ENCODE assay signal across 16 cellular contexts in genomic region chr1:33165209-33165608, GRCh38. TPM values are rescaled to one million over a fixed set of nuclear protein-coding genes. Genes with fewer than 3 reads are reported as not detected.
A peak's percentile ranks its signal among the peaks of the same experiment; 100 is the strongest.
DNase-seq lines count a peak whose midpoint lies in the region; ATAC-seq, FAIRE-seq and TF ChIP-seq lines count a peak whose summit lies in the region.
"Had no signal": no experiment of that assay in that cellular context is flagged by ENCODE, and none has a peak within 500 bp of the region (broad histone marks: within the 10 kb centered on the region; RNA-seq: fewer than 3 reads in every experiment).

No MANE protein-coding gene starts in this region.

- no peak overlapping the region for H2AK5ac ChIP-seq in H9 (ENCODE audit: insufficient read length, low read length)

- H2BK20ac ChIP-seq in H9 (ENCODE audit: low read depth, low read length, poor library complexity, severe bottlenecking) = no peak overlapping the region

- TF ChIP-seq POLR2A in K562 (conservative IDR thresholded peaks at IDR 0.05) = no peak

- H4K20me1 ChIP-seq in H9 (ENCODE audit: control insufficient read depth, insufficient read depth, insufficient read length) (no peaks in the 10 kb centered on the region), K562 (replicated peaks; ENCODE audit: control insufficient read depth, insufficient read depth, low read length) (peaks cover 10% of the 10 kb centered on the region; the same call in 1 of the 2 replicates), osteoblast (ENCODE audit: insufficient read depth, low read length) (no peaks in the 10 kb centered on the region), OCI-LY7 (ENCODE audit: insufficient read depth, low read length) (no peaks in the 10 kb centered on the region)

- H4K91ac ChIP-seq in H9 (ENCODE audit: insufficient read length, low read depth, low read length) = no peak overlapping the region

- BruUV-seq in K562 (replicated peaks; lab: Mats Ljungman, UMichigan) (no TSS peak), OCI-LY7 (replicated peaks; lab: Mats Ljungman, UMichigan) (no TSS peak)

- H3K18ac ChIP-seq in H9 (ENCODE audit: insufficient read length, low read depth, low read length) = peak overlapping the region; percentile 21

- FAIRE-seq in K562 (lab: Jason Lieb, UNC) = no peak
- FAIRE-seq: HepG2 had no signal

- no CpG with 5 or more reads among the region's 21 CpGs for WGBS in H9 (ENCODE audit: extremely low coverage, insufficient read length, low lambda C conversion rate)
- WGBS in K562 (ENCODE audit: insufficient coverage, low coverage, missing lambda C conversion rate) = 5% methylated on average over 17 of the region's 21 CpGs

- H3K4me3 ChIP-seq in K562 (no peak overlapping the region), osteoblast (ENCODE audit: insufficient read depth, low read length) (no peak overlapping the region), OCI-LY7 (ENCODE audit: low read depth, low read length, poor library complexity, severe bottlenecking) (no peak overlapping the region), BE2C (ENCODE audit: low read depth, low read length) (no peak overlapping the region)
- H3K4me3 ChIP-seq: Peyer's patch had no signal

- H3K56ac ChIP-seq in H9 (ENCODE audit: insufficient read length, low read depth, low read length) = no peak overlapping the region

- peak; percentile 93 for DNase-seq in H9
- DNase-seq in K562 (ENCODE audit: extremely low read depth in 1 of 4, low spot score in 3 of 4) = peak; percentile 76 to 96 (median 92)
- DNase-seq in iPS-NIHi7 (ENCODE audit: extremely low spot score) = peak; percentile 90
- peak; percentile 41 for DNase-seq in osteoblast (ENCODE audit: insufficient read length, low spot score, missing footprints)
- no peak for DNase-seq in OCI-LY7 (ENCODE audit: low spot score)
- DNase-seq in hippocampal formation (lab: John Stamatoyannopoulos, UW) = no peak
- DNase-seq in BE2C = no peak
- DNase-seq in NCI-H345 (lab: John Stamatoyannopoulos, UW) = no peak
- DNase-seq: NCI-H1048, NCI-H1436 treated with DMSO at 0.1 percent for 48 hours, NCI-H2081, NCI-H510A treated with DMSO at 0.1 percent for 48 hours, Peyer's patch had no signal

- H3K23me2 ChIP-seq in H9 (ENCODE audit: insufficient read length, low read depth, low read length, poor library complexity, severe bottlenecking) = no peaks in the 10 kb centered on the region

- intact Hi-C loops in K562 (cut with micrococcal nuclease) = no loop called here
- intact Hi-C loops in OCI-LY7 (cut with micrococcal nuclease; ENCODE audit: unreplicated experiment) = no loop called here

- H3K4me1 ChIP-seq in H9 (ENCODE audit: insufficient read depth, low read length) (peaks cover 2% of the 10 kb centered on the region; the same call in 1 of the 2 replicates), K562 (replicated peaks in 1 of 2; ENCODE audit: control insufficient read depth in 2 of 2, insufficient read depth in 2 of 2, low read length in 2 of 2) (peaks cover 2 to 13% of the 10 kb centered on the region in 2 experiments; a peak in 3 of 5 replicates), osteoblast (ENCODE audit: insufficient read depth, low read length) (peaks cover 27% of the 10 kb centered on the region), OCI-LY7 (ENCODE audit: insufficient read depth, low read length, poor library complexity, severe bottlenecking) (no peaks in the 10 kb centered on the region), BE2C (peaks cover 5% of the 10 kb centered on the region)

- peaks cover 0 to 2% of the 10 kb centered on the region in 2 experiments; a peak in 1 of 5 replicates for H3K9me3 Mint-ChIP-seq in H9

- no peak overlapping the region for H3K27ac ChIP-seq in H9 (ENCODE audit: insufficient read length, low read depth, low read length)
- H3K27ac ChIP-seq in K562 (ENCODE audit: extremely low read depth, low read depth, low read length) = no peak overlapping the region
- no peak overlapping the region for H3K27ac ChIP-seq in osteoblast (ENCODE audit: low read depth, low read length)
- no peak overlapping the region for H3K27ac ChIP-seq in OCI-LY7 (ENCODE audit: low read depth, low read length, poor library complexity, severe bottlenecking)
- H3K27ac ChIP-seq: C4-2B, Peyer's patch had no signal

- CTCF ChIA-PET in K562 (lab: Yijun Ruan, JAX; ENCODE audit: low intra/inter-chr PET ratio) (no interaction called here), OCI-LY7 (lab: Charles Lee; ENCODE audit: unreplicated experiment) (no interaction called here)

- no peak overlapping the region for H4K5ac ChIP-seq in H9 (ENCODE audit: insufficient read length, low read depth, low read length)

- H2AFZ ChIP-seq in H9 (ENCODE audit: low read length) (no peak overlapping the region), K562 (ENCODE audit: low read depth, low read length) (0 out of 2 replicates have a peak overlapping the region, but pooled peaks have one; percentile 6), osteoblast (ENCODE audit: low read length) (no peak overlapping the region), OCI-LY7 (ENCODE audit: low read length) (no peak overlapping the region)

- in situ Hi-C loops in K562 (cut with MboI) = no loop called here

- no peak overlapping the region for H3K23ac ChIP-seq in H9 (ENCODE audit: insufficient read length, low read depth, low read length)

- no peak for TF ChIP-seq EP300 in K562 (IDR thresholded peaks at IDR 0.05; ENCODE audit: low read length)

- peaks cover 48 to 57% of the 10 kb centered on the region in 2 experiments for H3K4me1 Mint-ChIP-seq in H9

- H3K79me2 ChIP-seq in H9 (ENCODE audit: insufficient read depth, low read length) (no peaks in the 10 kb centered on the region), K562 (ENCODE audit: control insufficient read depth, insufficient read depth, low read length) (no peaks in the 10 kb centered on the region), osteoblast (ENCODE audit: insufficient read depth, low read length) (peaks cover under 1% of the 10 kb centered on the region), OCI-LY7 (ENCODE audit: insufficient read depth, low read depth, low read length) (no peaks in the 10 kb centered on the region)

- H3K14ac ChIP-seq in H9 (ENCODE audit: insufficient read depth, low read length) = peak overlapping the region; percentile 18; the same call in 1 of the 2 replicates

- no peaks in the 10 kb centered on the region for H3K79me1 ChIP-seq in H9 (ENCODE audit: insufficient read depth, low read depth, low read length, poor library complexity, severe bottlenecking)

- H3K9me3 ChIP-seq in H9 (ENCODE audit: control insufficient read depth, low read depth, low read length) (no peaks in the 10 kb centered on the region), K562 (replicated peaks; ENCODE audit: control insufficient read depth, insufficient read depth, low read depth, low read length) (no peaks in the 10 kb centered on the region), osteoblast (ENCODE audit: low read depth, low read length) (no peaks in the 10 kb centered on the region), OCI-LY7 (ENCODE audit: low read length) (no peaks in the 10 kb centered on the region), BE2C (no peaks in the 10 kb centered on the region)
- H3K9me3 ChIP-seq: Peyer's patch had no signal

- H3K4me3 Mint-ChIP-seq in H9 = no peak overlapping the region

- H2BK5ac ChIP-seq in H9 (ENCODE audit: insufficient read length, low read length) = no peak overlapping the region

- H3K9me2 ChIP-seq in OCI-LY7 (ENCODE audit: insufficient read depth, low read length) = no peaks in the 10 kb centered on the region

- H2BK120ac ChIP-seq in H9 (ENCODE audit: low read depth, low read length, poor library complexity, severe bottlenecking) = no peak overlapping the region

- no peak overlapping the region for H2BK15ac ChIP-seq in H9 (ENCODE audit: low read depth, low read length)

- POLR2A ChIA-PET in K562 (lab: Yijun Ruan, JAX) = no interaction called here
- POLR2A ChIA-PET in OCI-LY7 (lab: Charles Lee) = no interaction called here

- H3K9me1 ChIP-seq in K562 (ENCODE audit: control insufficient read depth, insufficient read depth, low read length) = no peaks in the 10 kb centered on the region

- TF ChIP-seq CTCF in H9 (conservative IDR thresholded peaks at IDR 0.05) (no peak), K562 (IDR thresholded peaks at IDR 0.05 in 2 of 3, conservative IDR thresholded peaks at IDR 0.05 in 1 of 3; ENCODE audit: insufficient read depth in 2 of 3, low read depth in 1 of 3, low read length in 3 of 3) (no peak), osteoblast (IDR thresholded peaks at IDR 0.05; ENCODE audit: extremely low read depth, low read depth, low read length) (no peak), OCI-LY7 (conservative IDR thresholded peaks at IDR 0.05; ENCODE audit: low read length) (no peak), BE2C (IDR thresholded peaks at IDR 0.05; ENCODE audit: low read depth, low read length) (no peak)

- peaks cover 11% of the 10 kb centered on the region for H3K27me3 Mint-ChIP-seq in H9 (ENCODE audit: low read depth)

- H3K27ac Mint-ChIP-seq in H9 = no peak overlapping the region

- peak; percentile 97 for ATAC-seq in K562
- ATAC-seq: HepG2, Right ventricle myocardium inferior had no signal

- no peak overlapping the region for H4K8ac ChIP-seq in H9 (replicated peaks; ENCODE audit: insufficient read length, low read depth, low read length)

- no peak overlapping the region for H3K9ac ChIP-seq in H9 (ENCODE audit: extremely low read depth, insufficient read length, low read length)
- peak overlapping the region in 1 of 2 experiments; percentile 74; a peak in 2 of 4 replicates for H3K9ac ChIP-seq in K562 (ENCODE audit: insufficient read depth in 1 of 2, low read depth in 2 of 2, low read length in 2 of 2)

- H3T11ph ChIP-seq in H9 (ENCODE audit: low read length) = no peak overlapping the region

- no peak for TF ChIP-seq RAD21 in K562 (CRISPR knock-in tag; conservative IDR thresholded peaks at IDR 0.05 in 1 of 2, IDR thresholded peaks at IDR 0.05 in 1 of 2)

- no peak overlapping the region for H3K4me2 ChIP-seq in H9 (ENCODE audit: insufficient read depth, insufficient read length, low read length)
- H3K4me2 ChIP-seq in K562 (ENCODE audit: insufficient read depth, low read length) = peak overlapping the region; percentile 13; the same call in 1 of the 2 replicates
- H3K4me2 ChIP-seq in osteoblast (ENCODE audit: insufficient read depth, low read length) = no peak overlapping the region
- H3K4me2 ChIP-seq in OCI-LY7 (ENCODE audit: low read length) = no peak overlapping the region

- H3K36me3 ChIP-seq in K562 (ENCODE audit: control insufficient read depth, insufficient read depth, low read length) (no peaks in the 10 kb centered on the region), osteoblast (ENCODE audit: insufficient read depth, low read length) (peaks cover 6% of the 10 kb centered on the region), OCI-LY7 (ENCODE audit: insufficient read depth, low read length) (no peaks in the 10 kb centered on the region), BE2C (no peaks in the 10 kb centered on the region)
- H3K36me3 ChIP-seq: Peyer's patch had no signal

- no peak overlapping the region for H3K4ac ChIP-seq in H9 (ENCODE audit: low read depth, low read length)

- H3K27me3 ChIP-seq in H9 (ENCODE audit: insufficient read depth, low read length) (no peaks in the 10 kb centered on the region), K562 (ENCODE audit: control insufficient read depth in 2 of 2, insufficient read depth in 2 of 2, low read length in 2 of 2) (peaks cover 17 to 55% of the 10 kb centered on the region in 2 experiments), osteoblast (ENCODE audit: insufficient read depth, low read length) (no peaks in the 10 kb centered on the region), BE2C (no peaks in the 10 kb centered on the region)
- H3K27me3 ChIP-seq: Peyer's patch had no signal

- peaks cover 3 to 15% (median 14%) of the 10 kb centered on the region in 3 experiments; a peak in 5 of 7 replicates for H3K36me3 Mint-ChIP-seq in H9 (ENCODE audit: insufficient read depth in 1 of 3, low read depth in 3 of 3)

- no peak overlapping the region for H2BK12ac ChIP-seq in H9 (ENCODE audit: insufficient read length, low read depth, low read length)

RNA-seq across cellular contexts. Expression of gene TRIM62, which starts 16.6 kb away (rescaled TPM):
- 6.9 and 7.3 TPM in 2 replicates for total RNA-seq in H9 (2021)
- 1.6 and 2.5 TPM in 2 replicates for total RNA-seq in K562 (2011; cell fraction: chromatin; rRNA removed; ENCODE audit: low replicate concordance)
- 1.4 and 2.3 TPM in 2 replicates for total RNA-seq in K562 (2011; cell fraction: nucleolus; rRNA removed)
- total RNA-seq in K562 (2011; cell fraction: nucleoplasm; rRNA removed) = 1.7 and 2.3 TPM in 2 replicates
- total RNA-seq in K562 (2014; rRNA removed) = 0.94 and 1.5 TPM in 2 replicates
- total RNA-seq in K562 (2014; rRNA removed; fragmentation: Illumina TruSeq; extraction: Trizol) = 0.26 and 0.36 TPM in 2 replicates
- total RNA-seq in K562 (2015; rRNA removed; fragmentation: Illumina TruSeq; extraction: Trizol) = 0.22 and 0.60 TPM in 2 replicates
- 2.2 and 2.3 TPM in 2 replicates for total RNA-seq in K562 (2021)
- polyA plus RNA-seq in K562 (2011; rRNA removed) = 0.18 and 0.41 TPM in 2 replicates
- 0.25 and 0.70 TPM in 2 replicates for polyA plus RNA-seq in K562 (2011; cell fraction: cytosol; rRNA removed)
- polyA plus RNA-seq in K562 (2011; cell fraction: nucleus; rRNA removed) = 0.83 and 2.1 TPM in 2 replicates
- polyA plus RNA-seq in K562 (2012) = 1.4 and 2.9 TPM in 2 replicates
- 1.3 and 1.4 TPM in 2 replicates for polyA plus RNA-seq in K562 (2014; fragmentation: Illumina TruSeq; extraction: Trizol)
- under 1 TPM; 0.27 to 0.62 TPM for polyA plus RNA-seq in K562 (2014; fragmentation: Nextera tagmentation; extraction: Ambion mirVana)
- 0.52 and 0.58 TPM in 2 replicates for polyA plus RNA-seq in K562 (2014; rRNA removed)
- polyA minus RNA-seq in K562 (2011; rRNA and poly(A)+ RNA removed) = 0.11 and 0.15 TPM in 2 replicates
- 0.73 and 0.95 TPM in 2 replicates for polyA minus RNA-seq in K562 (2011; cell fraction: cytosol; rRNA and poly(A)+ RNA removed)
- 0.40 and 1.1 TPM in 2 replicates for polyA minus RNA-seq in K562 (2011; cell fraction: nucleus; rRNA and poly(A)+ RNA removed)
- total RNA-seq in osteoblast = 9.4 and 12.3 TPM in 2 replicates
- 2.0 and 2.4 TPM in 2 replicates for total RNA-seq in OCI-LY7 (2014; rRNA removed; shearing (Covaris generic))
- total RNA-seq in OCI-LY7 (2022) = 8.4 and 8.8 TPM in 2 replicates
- 13.3 TPM for polyA plus RNA-seq in BE2C (2012; ENCODE audit: insufficient read depth, insufficient read length, low read depth)

Comparison
In these comparisons a context has a peak if more than half of its experiments do, and no peak if none do; other contexts are left out.
1. DNase-seq: peak in H9 (single experiment), K562 (4 of 4), iPS-NIHi7 (single experiment) and osteoblast (single experiment); none in OCI-LY7 (single experiment), hippocampal formation (0 of 2), BE2C (single experiment) and NCI-H345 (single experiment).